10 cellular contexts compared by ENCODE assay signal in genomic region chr1:41917051-41917530, GRCh38. TPM values are rescaled to one million over a fixed set of nuclear protein-coding genes. Genes with fewer than 3 reads are reported as not detected.
DNase-seq lines count a peak whose midpoint lies in the region; ATAC-seq, FAIRE-seq and TF ChIP-seq lines count a peak whose summit lies in the region.
"Had no signal": no experiment of that assay in that cellular context is flagged by ENCODE, and none has a peak within 500 bp of the region (broad histone marks: within the 10 kb centered on the region; RNA-seq: fewer than 3 reads in every experiment).

No MANE protein-coding gene starts in this region.

- H3K27ac ChIP-seq in kidney (ENCODE audit: low read depth in 2 of 2, low read length in 2 of 2) (no peak overlapping the region), subcutaneous abdominal adipose tissue (ENCODE audit: low read depth, low read length) (no peak overlapping the region)

- H3K4me3 ChIP-seq in kidney (ENCODE audit: low read length in 2 of 2), result peak overlapping the region; percentile 61 to 83
- peak overlapping the region; percentile 70 to 86 (median 75) for H3K4me3 ChIP-seq in subcutaneous abdominal adipose tissue (ENCODE audit: low read depth in 1 of 5, low read length in 5 of 5)

- intact Hi-C loops in kidney (cut with DNase I), result no loop called here

- H3K9ac ChIP-seq in kidney (ENCODE audit: low read length in 2 of 2), result peak overlapping the region in 1 of 2 donors; percentile 56
- H3K9ac ChIP-seq in subcutaneous abdominal adipose tissue (ENCODE audit: low read length in 5 of 5), result peak overlapping the region in 3 of 5 donors; percentile 38 to 58 (median 43)

- no peak for ATAC-seq in activated T-cell treated with anti-CD3 and anti-CD28 coated beads, Interleukin-2, amount 50 U/mL, for 72 hours (replicated peaks in 1 of 2)
- ATAC-seq in HG03342 (IDR thresholded peaks at IDR 0.05; ENCODE audit: unreplicated experiment), result no peak
- no peak for ATAC-seq in HG03432 (IDR thresholded peaks at IDR 0.05; ENCODE audit: unreplicated experiment)

- H3K4me1 Mint-ChIP-seq in activated T-cell treated with anti-CD3 and anti-CD28 coated beads, Interleukin-2, amount 50 U/mL, for 72 hours (ENCODE audit: low read depth), result peaks cover 90% of the 10 kb centered on the region
- peaks cover 69% of the 10 kb centered on the region for H3K4me1 Mint-ChIP-seq in activated naive CD8-positive, alpha-beta T cell treated with anti-CD3 and anti-CD28 coated beads for 36 hours

- H3K4me1 ChIP-seq in kidney (ENCODE audit: control insufficient read depth in 1 of 2, insufficient read depth in 1 of 2, low read depth in 1 of 2, low read length in 2 of 2) (peaks cover 22 to 23% of the 10 kb centered on the region in 2 donors), subcutaneous abdominal adipose tissue (ENCODE audit: control insufficient read depth in 5 of 5, insufficient read depth in 5 of 5, low read length in 5 of 5) (peaks cover 3 to 51% (median 48%) of the 10 kb centered on the region in 5 donors)

- H3K36me3 ChIP-seq in kidney (ENCODE audit: control insufficient read depth in 1 of 2, insufficient read depth in 2 of 2, low read length in 2 of 2), result no peaks in the 10 kb centered on the region
- no peaks in the 10 kb centered on the region for H3K36me3 ChIP-seq in subcutaneous abdominal adipose tissue (ENCODE audit: control insufficient read depth in 5 of 5, insufficient read depth in 5 of 5, low read length in 5 of 5)

- H3K27ac Mint-ChIP-seq in activated T-cell treated with anti-CD3 and anti-CD28 coated beads, Interleukin-2, amount 50 U/mL, for 72 hours, result peak overlapping the region; percentile 34
- H3K27ac Mint-ChIP-seq in activated naive CD8-positive, alpha-beta T cell treated with anti-CD3 and anti-CD28 coated beads for 36 hours, result no peak overlapping the region

- peaks cover 6 to 13% of the 10 kb centered on the region in 2 donors for H3K36me3 Mint-ChIP-seq in activated T-cell treated with anti-CD3 and anti-CD28 coated beads, Interleukin-2, amount 50 U/mL, for 72 hours (ENCODE audit: insufficient read depth in 2 of 2)
- no peaks in the 10 kb centered on the region for H3K36me3 Mint-ChIP-seq in activated naive CD8-positive, alpha-beta T cell treated with anti-CD3 and anti-CD28 coated beads for 36 hours

- TF ChIP-seq CTCF in kidney (IDR thresholded peaks at IDR 0.05; ENCODE audit: borderline replicate concordance, extremely low read depth, insufficient read depth), result no peak

- no peaks in the 10 kb centered on the region for H3K27me3 Mint-ChIP-seq in activated T-cell treated with anti-CD3 and anti-CD28 coated beads, Interleukin-2, amount 50 U/mL, for 72 hours (ENCODE audit: low read depth)
- no peaks in the 10 kb centered on the region for H3K27me3 Mint-ChIP-seq in activated naive CD8-positive, alpha-beta T cell treated with anti-CD3 and anti-CD28 coated beads for 36 hours

- FAIRE-seq in kidney (lab: Jason Lieb, UNC), result no peak

- H3K9me3 Mint-ChIP-seq in activated T-cell treated with anti-CD3 and anti-CD28 coated beads, Interleukin-2, amount 50 U/mL, for 72 hours, result peaks cover 0 to 6% of the 10 kb centered on the region in 2 donors
- H3K9me3 Mint-ChIP-seq in activated naive CD8-positive, alpha-beta T cell treated with anti-CD3 and anti-CD28 coated beads for 36 hours, result peaks cover 3% of the 10 kb centered on the region

- no peaks in the 10 kb centered on the region for H3K9me3 ChIP-seq in kidney (ENCODE audit: control insufficient read depth in 1 of 2, low read length in 2 of 2)
- H3K9me3 ChIP-seq in subcutaneous abdominal adipose tissue (ENCODE audit: control insufficient read depth in 5 of 5, low read length in 5 of 5), result no peaks in the 10 kb centered on the region

- peak overlapping the region; percentile 82 to 96 for H3K4me3 Mint-ChIP-seq in activated T-cell treated with anti-CD3 and anti-CD28 coated beads, Interleukin-2, amount 50 U/mL, for 72 hours
- peak overlapping the region; percentile 78 for H3K4me3 Mint-ChIP-seq in activated naive CD8-positive, alpha-beta T cell treated with anti-CD3 and anti-CD28 coated beads for 36 hours

- H3K27me3 ChIP-seq in subcutaneous abdominal adipose tissue (ENCODE audit: control insufficient read depth in 5 of 5, insufficient read depth in 4 of 5, low read length in 5 of 5), result no peaks in the 10 kb centered on the region

- no peak for DNase-seq in activated T-cell treated with anti-CD3 and anti-CD28 coated beads, Interleukin-2, amount 50 U/mL, for 72 hours
- no peak for DNase-seq in activated T-cell treated with anti-CD3 and anti-CD28 coated beads, Interleukin-2, amount 50 U/mL, for 48 hours
- DNase-seq in activated naive CD8-positive, alpha-beta T cell treated with anti-CD3 and anti-CD28 coated beads for 36 hours, result no peak
- no peak for DNase-seq in kidney
- DNase-seq in EL, result no peak
- DNase-seq: effector CD8-positive, alpha-beta T cell; NCI-H2081 treated with DMSO at 0.1 percent for 48 hours had no signal

RNA-seq across cellular contexts. Expression of gene HIVEP3, which starts 1.6 kb away (rescaled TPM):
- 10 to 100 TPM; 22.8 to 29.2 TPM for total RNA-seq in activated T-cell treated with anti-CD3 and anti-CD28 coated beads, Interleukin-2, amount 50 U/mL, for 72 hours
- 10 to 100 TPM; 19.4 to 21.3 TPM for total RNA-seq in activated naive CD8-positive, alpha-beta T cell treated with anti-CD3 and anti-CD28 coated beads for 36 hours
- 11.0 TPM for total RNA-seq in kidney
- 3.5 TPM for polyA plus RNA-seq in kidney (ENCODE audit: insufficient read depth, low read depth, low replicate concordance)
